In the genomic region with DNA sequence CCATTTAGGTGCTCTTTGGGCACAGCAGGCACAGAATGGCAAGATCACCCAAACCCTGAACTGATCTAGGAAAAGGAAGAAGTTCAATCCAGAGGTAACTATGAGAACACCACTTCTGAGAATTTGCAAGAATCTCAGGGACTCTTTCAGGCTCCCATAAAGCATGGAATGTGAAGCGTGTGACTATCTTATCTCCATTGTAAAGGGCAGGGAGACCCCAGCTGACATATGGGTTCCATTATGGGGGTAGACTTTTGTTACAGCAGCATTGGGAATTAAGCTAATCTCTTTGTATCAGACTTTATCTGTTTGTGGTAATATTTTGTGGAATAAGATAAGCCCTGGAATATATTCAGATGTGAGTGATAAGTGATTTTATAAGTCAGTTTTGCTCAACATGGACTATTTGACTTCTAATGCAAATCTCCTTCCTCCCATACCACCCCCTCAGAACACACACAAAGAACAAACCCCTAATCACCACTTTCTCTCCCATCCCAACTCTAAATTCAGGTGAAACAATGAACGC, we compare ENCODE assay signal across 31 cellular contexts.
"Had no signal": no experiment of that assay in that cellular context is flagged by ENCODE, and none has a peak within 500 bp of the region (broad histone marks: within the 10 kb centered on the region; RNA-seq: fewer than 3 reads in every experiment).

No MANE protein-coding gene starts in this region.

- H3K4me1 ChIP-seq: left lung, lower lobe of right lung, pancreas, prostate gland, suprapubic skin, upper lobe of right lung had no signal

- H3K27ac ChIP-seq: left lung, lower lobe of right lung, pancreas, prostate gland, skin epidermis, suprapubic skin, thoracic aorta, tibial artery, upper lobe of right lung had no signal

- H3K36me3 ChIP-seq: left lung, lower lobe of right lung, pancreas, prostate gland, suprapubic skin, thoracic aorta, tibial artery, upper lobe of right lung had no signal

- H3K36me3 Mint-ChIP-seq: immature natural killer cell; naive B cell; natural killer cell; stimulated activated effector memory CD8-positive, alpha-beta T cell treated with anti-CD3 and anti-CD28 coated beads, Interleukin-12 subunit alpha, Interleukin-12 subunit beta, amount 100 ng/mL, for 72 hours had no signal

- DNase-seq: hypothalamus; immature natural killer cell; kidney; left colon; left lung; lower lobe of right lung; mammary epithelial cell; mesenchymal stem cell; naive B cell; natural killer cell; nucleus accumbens; pancreas; posterior cingulate gyrus; retina; right cardiac atrium; stimulated activated CD4-positive, alpha-beta T cell treated with anti-CD3 and anti-CD28 coated beads, Interleukin-12 subunit alpha, Interleukin-12 subunit beta, amount 100 ng/mL, for 4 hours; stimulated activated CD4-positive, alpha-beta T cell treated with anti-CD3 and anti-CD28 coated beads, Interleukin-15, amount 100 ng/mL, for 24 hours; stimulated activated CD4-positive, alpha-beta T cell treated with anti-CD3 and anti-CD28 coated beads, Interleukin-2, amount 100 ng/mL, for 24 hours; stimulated activated CD4-positive, alpha-beta T cell treated with anti-CD3 and anti-CD28 coated beads, Interleukin-4, amount 100 ng/mL, for 1 hour; stimulated activated naive CD4-positive, alpha-beta T cell; tibial artery; trophoblast cell; upper lobe of right lung had no signal

- H3K4me1 Mint-ChIP-seq: immature natural killer cell; naive B cell; natural killer cell; stimulated activated effector memory CD8-positive, alpha-beta T cell treated with anti-CD3 and anti-CD28 coated beads, Interleukin-12 subunit alpha, Interleukin-12 subunit beta, amount 100 ng/mL, for 72 hours had no signal

- H3K4me3 Mint-ChIP-seq: immature natural killer cell; mesothelial cell of epicardium; natural killer cell; stimulated activated effector memory CD8-positive, alpha-beta T cell treated with anti-CD3 and anti-CD28 coated beads, Interleukin-12 subunit alpha, Interleukin-12 subunit beta, amount 100 ng/mL, for 72 hours; stimulated activated naive CD8-positive, alpha-beta T cell treated with anti-CD3 and anti-CD28 coated beads, Interleukin-15, Interleukin-2, amounts not matched to agents 100 ng/mL and 50 ng/mL, for 24 hours had no signal

- H3K27me3 Mint-ChIP-seq: naive B cell; stimulated activated naive CD8-positive, alpha-beta T cell treated with anti-CD3 and anti-CD28 coated beads, Interleukin-15, Interleukin-2, amounts not matched to agents 100 ng/mL and 50 ng/mL, for 24 hours had no signal

- H3K27me3 ChIP-seq: left lung, pancreas, suprapubic skin, tibial artery, upper lobe of right lung had no signal

- H3K4me3 ChIP-seq: left lung, lower lobe of right lung, pancreas, prostate gland, skin epidermis, suprapubic skin, thoracic aorta, tibial artery, upper lobe of right lung had no signal

- H3K27ac Mint-ChIP-seq: immature natural killer cell; mesothelial cell of epicardium; naive B cell; natural killer cell; stimulated activated effector memory CD8-positive, alpha-beta T cell treated with anti-CD3 and anti-CD28 coated beads, Interleukin-12 subunit alpha, Interleukin-12 subunit beta, amount 100 ng/mL, for 72 hours; stimulated activated naive CD8-positive, alpha-beta T cell treated with anti-CD3 and anti-CD28 coated beads, Interleukin-15, Interleukin-2, amounts not matched to agents 100 ng/mL and 50 ng/mL, for 24 hours had no signal

- ATAC-seq: left colon; left lung; lower lobe of right lung; natural killer cell; pancreas; right cardiac atrium; sciatic nerve; stimulated activated effector memory CD8-positive, alpha-beta T cell treated with anti-CD3 and anti-CD28 coated beads, Interleukin-12 subunit alpha, Interleukin-12 subunit beta, amount 100 ng/mL, for 72 hours; upper lobe of right lung had no signal
